25 cellular contexts compared by ENCODE assay signal in the genomic region with DNA sequence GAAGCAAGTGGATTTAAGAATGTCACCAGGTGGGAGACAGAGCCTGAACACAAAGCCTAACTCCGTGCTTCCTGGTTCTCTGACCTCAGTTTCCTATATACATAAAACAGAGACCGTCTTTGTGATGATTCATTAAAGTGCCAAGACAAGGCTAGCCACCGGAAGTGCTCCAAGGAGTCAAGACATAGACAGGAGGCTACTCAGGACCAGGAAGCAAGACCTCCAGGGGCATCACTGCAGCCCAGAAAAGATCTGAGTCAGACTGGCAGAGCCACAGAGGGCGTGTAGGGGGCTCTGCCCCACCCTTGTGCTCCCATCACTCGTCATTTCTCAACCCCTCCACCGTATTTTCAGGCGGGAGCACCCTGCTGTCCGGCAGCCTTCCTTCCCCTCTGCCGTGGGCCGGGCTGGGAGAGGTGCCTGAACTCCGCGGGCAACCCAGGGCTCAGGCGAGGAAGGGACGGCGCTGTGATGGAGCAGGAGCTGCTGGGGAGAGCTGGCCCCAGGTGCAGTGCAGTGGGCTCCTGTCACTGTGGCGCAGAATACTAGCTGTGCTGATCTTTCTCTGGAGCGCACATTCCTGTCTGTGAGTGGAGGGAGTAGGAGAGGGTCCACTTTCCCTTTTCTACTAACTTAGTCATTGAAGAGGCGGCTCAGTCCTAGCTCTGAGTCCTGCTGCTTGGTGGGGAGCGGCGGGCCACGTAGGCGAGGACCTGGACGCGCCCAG.
A peak's percentile ranks its signal among the peaks of the same experiment; 100 is the strongest.
DNase-seq lines count a peak whose midpoint lies in the region; ATAC-seq lines count a peak whose summit lies in the region.
"Had no signal": no experiment of that assay in that cellular context is flagged by ENCODE, and none has a peak within 500 bp of the region (broad histone marks: within the 10 kb centered on the region; RNA-seq: fewer than 3 reads in every experiment).

No MANE protein-coding gene starts in this region.

- no peak overlapping the region for H3K18ac ChIP-seq in mesendoderm (ENCODE audit: low read length)

- H3K4me1 Mint-ChIP-seq in activated T-helper 17 cell treated with anti-CD3 and anti-CD28 coated beads, Interleukin-2, amount 50 U/mL, for 72 hours = no peaks in the 10 kb centered on the region
- H3K4me1 Mint-ChIP-seq: T-cell had no signal

- H3K79me1 ChIP-seq in mesendoderm (ENCODE audit: low read length) = no peaks in the 10 kb centered on the region

- no CpG with 5 or more reads among the region's 24 CpGs for WGBS in mesendoderm (ENCODE audit: extremely low coverage, insufficient coverage, low lambda C conversion rate)

- H3K27me3 Mint-ChIP-seq in activated T-helper 17 cell treated with anti-CD3 and anti-CD28 coated beads, Interleukin-2, amount 50 U/mL, for 72 hours = peaks cover 27% of the 10 kb centered on the region

- no peak overlapping the region for H4K5ac ChIP-seq in mesendoderm (ENCODE audit: low read length)

- no peaks in the 10 kb centered on the region for H3K79me2 ChIP-seq in mesendoderm (ENCODE audit: control insufficient read depth, insufficient read depth, low read length)

- no peak overlapping the region for H4K8ac ChIP-seq in mesendoderm (ENCODE audit: low read depth, low read length)

- no peak overlapping the region for H2AK5ac ChIP-seq in mesendoderm (ENCODE audit: low read length)

- H3K4me3 ChIP-seq in mesendoderm (ENCODE audit: low read length) = no peak overlapping the region
- H3K4me3 ChIP-seq: breast epithelium, HAP-1, K562 had no signal

- H3K9ac ChIP-seq in mesendoderm (ENCODE audit: low read length) = no peak overlapping the region

- no peak overlapping the region for H3K4me3 Mint-ChIP-seq in activated T-helper 17 cell treated with anti-CD3 and anti-CD28 coated beads, Interleukin-2, amount 50 U/mL, for 72 hours
- H3K4me3 Mint-ChIP-seq: nephron progenitor cell, T-cell had no signal

- H3K4me2 ChIP-seq in mesendoderm (ENCODE audit: low read length) = peak overlapping the region; percentile 3

- H3K27ac ChIP-seq in mesendoderm (ENCODE audit: low read depth, low read length) = no peak overlapping the region
- H3K27ac ChIP-seq: breast epithelium had no signal

- ATAC-seq in activated T-helper 17 cell treated with anti-CD3 and anti-CD28 coated beads, Interleukin-2, amount 50 U/mL, for 72 hours (replicated peaks) = peak; percentile 35
- ATAC-seq in HG02884 (IDR thresholded peaks at IDR 0.05; ENCODE audit: unreplicated experiment) (no peak), HG03460 (IDR thresholded peaks at IDR 0.05; ENCODE audit: unreplicated experiment) (no peak)
- ATAC-seq: K562, left colon, PC-3 had no signal

- no peak overlapping the region for H2BK120ac ChIP-seq in mesendoderm (ENCODE audit: low read depth, low read length)

- DNase-seq in EH (ENCODE audit: low read depth) (peak; percentile 31), HCEC 1CT (peak; percentile 15), mesendoderm (peak; percentile 35), mucosa of gallbladder (ENCODE audit: low spot score) (no peak)
- DNase-seq: activated CD4-positive, alpha-beta T cell treated with anti-CD3 and anti-CD28 coated beads for 4 hours; activated CD8-positive, alpha-beta memory T cell treated with anti-CD3 and anti-CD28 coated beads, Interleukin-2, amount 50 U/mL, for 48 hours; activated effector memory CD4-positive, alpha-beta T cell treated with anti-CD3 and anti-CD28 coated beads, Interleukin-2, amount 50 U/mL, for 16 hours; cortex of kidney; left colon; midbrain; NCI-H1105; NCI-H2029 treated with DMSO at 0.1 percent for 48 hours; NCI-H446; nephron progenitor cell; PC-3; SIG-M5; stimulated activated CD8-positive, alpha-beta memory T cell treated with anti-CD3 and anti-CD28 coated beads, Interleukin-4, amount 100 ng/mL, for 48 hours; substantia nigra; T-cell had no signal

- H2BK5ac ChIP-seq in mesendoderm (ENCODE audit: low read length) = no peak overlapping the region

- no peak overlapping the region for H3K27ac Mint-ChIP-seq in activated T-helper 17 cell treated with anti-CD3 and anti-CD28 coated beads, Interleukin-2, amount 50 U/mL, for 72 hours
- H3K27ac Mint-ChIP-seq: nephron progenitor cell, T-cell had no signal

- H2BK15ac ChIP-seq in mesendoderm (replicated peaks; ENCODE audit: low read depth) = no peak overlapping the region

- H3K27me3 ChIP-seq in mesendoderm (ENCODE audit: insufficient read depth, low read length, poor library complexity) = no peaks in the 10 kb centered on the region

- H3K23ac ChIP-seq in mesendoderm (ENCODE audit: low read length) = no peak overlapping the region

- no peak overlapping the region for H3K4ac ChIP-seq in mesendoderm (ENCODE audit: low read depth, low read length)

- peak overlapping the region; percentile 62 for H3K56ac ChIP-seq in mesendoderm (ENCODE audit: low read length)

- peaks cover 5% of the 10 kb centered on the region for H3K4me1 ChIP-seq in mesendoderm (ENCODE audit: control insufficient read depth, low read depth, low read length)
- H3K4me1 ChIP-seq: breast epithelium, HAP-1 had no signal

- H3K36me3 Mint-ChIP-seq in activated T-helper 17 cell treated with anti-CD3 and anti-CD28 coated beads, Interleukin-2, amount 50 U/mL, for 72 hours (ENCODE audit: low read depth) = no peaks in the 10 kb centered on the region
- H3K36me3 Mint-ChIP-seq: T-cell had no signal

- no peaks in the 10 kb centered on the region for H3K9me3 Mint-ChIP-seq in activated T-helper 17 cell treated with anti-CD3 and anti-CD28 coated beads, Interleukin-2, amount 50 U/mL, for 72 hours
- H3K9me3 Mint-ChIP-seq: nephron progenitor cell, T-cell had no signal

- H3K36me3 ChIP-seq in mesendoderm (ENCODE audit: control insufficient read depth, insufficient read depth, low read length) = no peaks in the 10 kb centered on the region
- H3K36me3 ChIP-seq: breast epithelium, HAP-1 had no signal
